ENCODE assay signal across 7 cellular contexts in genomic region chr7:102279537-102280400, GRCh38.
DNase-seq lines count a peak whose midpoint lies in the region; ATAC-seq and TF ChIP-seq lines count a peak whose summit lies in the region.

No MANE protein-coding gene starts in this region.

- H3K36me3 Mint-ChIP-seq in dendritic cell treated with granulocyte-macrophage colony-stimulating factor and Interleukin-4, amounts not matched to agents 40 ng/mL and 50 ng/mL, for 4 days (ENCODE audit: low read depth) = no peaks in the 10 kb centered on the region
- no peaks in the 10 kb centered on the region for H3K36me3 Mint-ChIP-seq in memory B cell

- H3K9me3 Mint-ChIP-seq in dendritic cell treated with granulocyte-macrophage colony-stimulating factor and Interleukin-4, amounts not matched to agents 40 ng/mL and 50 ng/mL, for 4 days = no peaks in the 10 kb centered on the region
- no peaks in the 10 kb centered on the region for H3K9me3 Mint-ChIP-seq in memory B cell

- H3K4me1 Mint-ChIP-seq in dendritic cell treated with granulocyte-macrophage colony-stimulating factor and Interleukin-4, amounts not matched to agents 40 ng/mL and 50 ng/mL, for 4 days (ENCODE audit: low read depth) = peaks cover 27% of the 10 kb centered on the region
- H3K4me1 Mint-ChIP-seq in memory B cell = peaks cover 20% of the 10 kb centered on the region

- intact Hi-C loops in dendritic cell treated with granulocyte-macrophage colony-stimulating factor and Interleukin-4, amounts not matched to agents 40 ng/mL and 50 ng/mL, for 4 days (cut with micrococcal nuclease) = loop anchor here (1.0 kb wide), 1 partner anchor 111 kb away; no protein-coding TSS in a partner anchor

- peak; percentile 95 for TF ChIP-seq CTCF in GM12864 (IDR thresholded peaks at IDR 0.05; ENCODE audit: low read depth, low read length, missing control alignments)

- DNase-seq in GM12864 (ENCODE audit: low read depth) (no peak), HEK293T (ENCODE audit: extremely low spot score) (peak; percentile 84), NCI-H2171 treated with DMSO at 0.1 percent for 48 hours (lab: John Stamatoyannopoulos, UW) (peak; percentile 65), memory B cell (ENCODE audit: low spot score in 2 of 2) (peak; percentile 72 to 76), stromal cell of bone marrow (ENCODE audit: low read depth) (peak; percentile 9)
- DNase-seq in activated CD4-positive, alpha-beta T cell treated with anti-CD3 and anti-CD28 coated beads for 48 hours = peak; percentile 69

- CTCF ChIA-PET in HEK293T (lab: Yijun Ruan, JAX) = interaction anchor here (0.6 to 2.1 kb wide), 4 partner anchors 110 to 176 kb away, joined by 3 to 10 read pairs (median 6); no protein-coding TSS in a partner anchor

- H3K4me3 Mint-ChIP-seq in dendritic cell treated with granulocyte-macrophage colony-stimulating factor and Interleukin-4, amounts not matched to agents 40 ng/mL and 50 ng/mL, for 4 days = peak overlapping the region; percentile 35
- peak overlapping the region; percentile 78 for H3K4me3 Mint-ChIP-seq in memory B cell

- H3K4me3 ChIP-seq in GM12864 (ENCODE audit: low read depth, low read length) = peak overlapping the region; percentile 24

- POLR2A ChIA-PET in HEK293T (lab: Yijun Ruan, JAX) = no interaction called here

- peak; percentile 85 for ATAC-seq in memory B cell (ENCODE audit: low read depth)

- no peak overlapping the region for H3K27ac Mint-ChIP-seq in dendritic cell treated with granulocyte-macrophage colony-stimulating factor and Interleukin-4, amounts not matched to agents 40 ng/mL and 50 ng/mL, for 4 days
- H3K27ac Mint-ChIP-seq in memory B cell = no peak overlapping the region

- H3K27me3 Mint-ChIP-seq in dendritic cell treated with granulocyte-macrophage colony-stimulating factor and Interleukin-4, amounts not matched to agents 40 ng/mL and 50 ng/mL, for 4 days = peaks cover 3% of the 10 kb centered on the region
- H3K27me3 Mint-ChIP-seq in memory B cell = no peaks in the 10 kb centered on the region

TF ChIP-seq in HEK293T, 16 proteins besides CTCF, POLR2A, EP300 and RAD21:
- TF ChIP-seq SP1 (IDR thresholded peaks at IDR 0.05) = no peak
- no peak for TF ChIP-seq ZNF384 (IDR thresholded peaks at IDR 0.05)
- TF ChIP-seq NFRKB (IDR thresholded peaks at IDR 0.05) = no peak
- no peak for TF ChIP-seq LEF1 (IDR thresholded peaks at IDR 0.05; ENCODE audit: borderline replicate concordance)
- no peak for TF ChIP-seq FOXK2 (IDR thresholded peaks at IDR 0.05)
- no peak; the same call in 1 of the 2 replicates for TF ChIP-seq FOXM1 (IDR thresholded peaks at IDR 0.05; ENCODE audit: borderline replicate concordance)
- no peak for TF ChIP-seq TARDBP (IDR thresholded peaks at IDR 0.05)
- TF ChIP-seq PKNOX1 (IDR thresholded peaks at IDR 0.05) = no peak
- no peak for TF ChIP-seq ELF4 (IDR thresholded peaks at IDR 0.05)
- no peak for TF ChIP-seq ARNT (IDR thresholded peaks at IDR 0.05)
- no peak for TF ChIP-seq L3MBTL2 (conservative IDR thresholded peaks at IDR 0.05)
- no peak for TF ChIP-seq SUZ12 (IDR thresholded peaks at IDR 0.05)
- no peak for TF ChIP-seq FOXA1 (IDR thresholded peaks at IDR 0.05)
- TF ChIP-seq BHLHE40 (IDR thresholded peaks at IDR 0.05; ENCODE audit: borderline replicate concordance) = no peak
- no peak for TF ChIP-seq HDGF (IDR thresholded peaks at IDR 0.05; ENCODE audit: borderline replicate concordance)
